Comparison of ENCODE assay signal across 15 cellular contexts in genomic region chrX:16743604-16744325, GRCh38. TPM values are rescaled to one million over a fixed set of nuclear protein-coding genes. Genes with fewer than 3 reads are reported as not detected.
DNase-seq lines count a peak whose midpoint lies in the region; ATAC-seq and TF ChIP-seq lines count a peak whose summit lies in the region.
"Had no signal": no experiment of that assay in that cellular context is flagged by ENCODE, and none has a peak within 500 bp of the region (broad histone marks: within the 10 kb centered on the region; RNA-seq: fewer than 3 reads in every experiment).

No MANE protein-coding gene starts in this region.

- no peaks in the 10 kb centered on the region for H3K27me3 ChIP-seq in lower lobe of right lung (ENCODE audit: low read depth)
- H3K27me3 ChIP-seq: Peyer's patch, tibial nerve had no signal

- peaks cover 63% of the 10 kb centered on the region for H3K36me3 ChIP-seq in lower lobe of right lung

- no peak overlapping the region for H3K27ac Mint-ChIP-seq in activated T-helper 17 cell treated with anti-CD3 and anti-CD28 coated beads, Interleukin-2, amount 50 U/mL, for 72 hours

- intact Hi-C loops in lower lobe of right lung (cut with DNase I), result no loop called here

- H3K4me3 Mint-ChIP-seq in activated T-helper 17 cell treated with anti-CD3 and anti-CD28 coated beads, Interleukin-2, amount 50 U/mL, for 72 hours, result no peak overlapping the region
- H3K4me3 Mint-ChIP-seq: brain had no signal

- no peaks in the 10 kb centered on the region for H3K9me3 ChIP-seq in lower lobe of right lung
- H3K9me3 ChIP-seq: Peyer's patch, psoas muscle, tibial nerve had no signal

- DNase-seq in EH (ENCODE audit: low read depth) (peak; percentile 62), M059J (ENCODE audit: low read depth) (peak; percentile 85), choroid plexus epithelial cell (ENCODE audit: low read depth) (peak; percentile 74), mesenteric fat pad (ENCODE audit: low spot score) (peak; percentile 35), putamen (ENCODE audit: low spot score) (no peak), pons (ENCODE audit: low spot score) (no peak), lower lobe of right lung (no peak)
- DNase-seq: activated T-cell treated with anti-CD3 and anti-CD28 coated beads for 4 hours, DMS153, KG1, Peyer's patch, psoas muscle had no signal

- ATAC-seq in lower lobe of right lung, result no peak
- no peak for ATAC-seq in activated T-helper 17 cell treated with anti-CD3 and anti-CD28 coated beads, Interleukin-2, amount 50 U/mL, for 72 hours (replicated peaks)

- no peaks in the 10 kb centered on the region for H3K9me3 Mint-ChIP-seq in activated T-helper 17 cell treated with anti-CD3 and anti-CD28 coated beads, Interleukin-2, amount 50 U/mL, for 72 hours
- H3K9me3 Mint-ChIP-seq: brain had no signal

- no peak overlapping the region for H3K27ac ChIP-seq in lower lobe of right lung
- H3K27ac ChIP-seq: Peyer's patch, psoas muscle, tibial nerve had no signal

- no peaks in the 10 kb centered on the region for H3K4me1 ChIP-seq in lower lobe of right lung
- H3K4me1 ChIP-seq: Peyer's patch, psoas muscle, tibial nerve had no signal

- no peak overlapping the region for H3K4me3 ChIP-seq in choroid plexus epithelial cell (ENCODE audit: low read depth, low read length)
- no peak overlapping the region for H3K4me3 ChIP-seq in lower lobe of right lung
- H3K4me3 ChIP-seq: Peyer's patch, psoas muscle, tibial nerve had no signal

- TF ChIP-seq CTCF in choroid plexus epithelial cell (conservative IDR thresholded peaks at IDR 0.05; ENCODE audit: low read depth, low read length) (peak; percentile 41), lower lobe of right lung (IDR thresholded peaks at IDR 0.05) (no peak)

- H3K27me3 Mint-ChIP-seq in activated T-helper 17 cell treated with anti-CD3 and anti-CD28 coated beads, Interleukin-2, amount 50 U/mL, for 72 hours, result no peaks in the 10 kb centered on the region
- H3K27me3 Mint-ChIP-seq: brain had no signal

- H3K4me1 Mint-ChIP-seq in activated T-helper 17 cell treated with anti-CD3 and anti-CD28 coated beads, Interleukin-2, amount 50 U/mL, for 72 hours, result no peaks in the 10 kb centered on the region
- H3K4me1 Mint-ChIP-seq: brain had no signal

- H3K36me3 Mint-ChIP-seq in activated T-helper 17 cell treated with anti-CD3 and anti-CD28 coated beads, Interleukin-2, amount 50 U/mL, for 72 hours (ENCODE audit: low read depth), result peaks cover 72% of the 10 kb centered on the region

RNA-seq across cellular contexts. Expression of gene SYAP1, which starts 24.4 kb away (rescaled TPM):
- 26.8 and 34.8 TPM in 2 replicates for total RNA-seq in M059J (2014; rRNA removed; shearing (Covaris generic))
- total RNA-seq in mesenteric fat pad, result 35.8 TPM
- total RNA-seq in lower lobe of right lung, result 21.8 TPM
- 10 to 100 TPM; 14.7 to 17.3 TPM for total RNA-seq in activated T-helper 17 cell treated with anti-CD3 and anti-CD28 coated beads, Interleukin-2, amount 50 U/mL, for 72 hours

RNA-seq across cellular contexts. Expression of gene CTPS2, which starts 31.3 kb away (rescaled TPM):
- 10.0 and 14.1 TPM in 2 replicates for total RNA-seq in M059J (2014; rRNA removed; shearing (Covaris generic))
- total RNA-seq in mesenteric fat pad (8.6 TPM), lower lobe of right lung (11.3 TPM)
- 1 to 10 TPM; 2.0 to 3.3 TPM for total RNA-seq in activated T-helper 17 cell treated with anti-CD3 and anti-CD28 coated beads, Interleukin-2, amount 50 U/mL, for 72 hours

RNA-seq across cellular contexts. Expression of gene TXLNG, which starts 42.5 kb away (rescaled TPM):
- 7.2 and 10.7 TPM in 2 replicates for total RNA-seq in M059J (2014; rRNA removed; shearing (Covaris generic))
- total RNA-seq in mesenteric fat pad (25.6 TPM), lower lobe of right lung (11.2 TPM)
- 10 to 100 TPM; 10.0 to 15.7 TPM for total RNA-seq in activated T-helper 17 cell treated with anti-CD3 and anti-CD28 coated beads, Interleukin-2, amount 50 U/mL, for 72 hours

Comparison
In these comparisons a context has a peak if more than half of its experiments do, and no peak if none do; other contexts are left out.
1. DNase-seq: peak in EH (single experiment), M059J (single experiment), choroid plexus epithelial cell (single experiment) and mesenteric fat pad (single experiment); none in putamen (single experiment), pons (single experiment) and lower lobe of right lung (single experiment).